ENCODE assay signal across 8 cellular contexts in genomic region chr4:41360214-41360910, GRCh38.
DNase-seq lines count a peak whose midpoint lies in the region; ATAC-seq and TF ChIP-seq lines count a peak whose summit lies in the region.

No MANE protein-coding gene starts in this region.

- 4% methylated on average over 4 of the region's 91 CpGs; no CpG with 5 or more reads in 1 of the 2 donors for WGBS in esophagus squamous epithelium, 2 donors

- peak overlapping the region; percentile 76 for H3K4me3 ChIP-seq in HUES48 (ENCODE audit: low read depth, low read length)
- H3K4me3 ChIP-seq in esophagus squamous epithelium: peak overlapping the region; percentile 73 to 92 (median 81)
- peak overlapping the region; percentile 73 to 78 for H3K4me3 ChIP-seq in mucosa of rectum (ENCODE audit: low read length in 2 of 2)

- DNase-seq in COR-L47 (lab: John Stamatoyannopoulos, UW): peak; percentile 86
- DNase-seq in RWPE1 (ENCODE audit: low spot score): peak; percentile 60
- no peak for DNase-seq in esophagus squamous epithelium (lab: John Stamatoyannopoulos, UW)
- no peak for DNase-seq in amniotic stem cell (lab: John Stamatoyannopoulos, UW)
- DNase-seq in activated effector memory CD4-positive, alpha-beta T cell treated with Interleukin-2 at 50 U/mL for 16 hours: no peak

- intact Hi-C loops in esophagus squamous epithelium (cut with DNase I): no loop called here

- H3K27ac ChIP-seq in HUES48 (ENCODE audit: low read depth, low read length) (peak overlapping the region; percentile 47), RWPE1 (peak overlapping the region; percentile 82), esophagus squamous epithelium (peak overlapping the region; percentile 38 to 77 (median 69)), mucosa of rectum (ENCODE audit: low read depth in 2 of 2, low read length in 2 of 2) (no peak overlapping the region)

- H3K9me3 ChIP-seq in HUES48 (ENCODE audit: control insufficient read depth, insufficient read depth, low read length): no peaks in the 10 kb centered on the region
- H3K9me3 ChIP-seq in esophagus squamous epithelium: no peaks in the 10 kb centered on the region
- H3K9me3 ChIP-seq in mucosa of rectum (ENCODE audit: control insufficient read depth in 2 of 2, low read length in 2 of 2): no peaks in the 10 kb centered on the region

- H3K9ac ChIP-seq in HUES48 (ENCODE audit: low read depth, low read length) (peak overlapping the region; percentile 57; the same call in 1 of the 2 replicates), mucosa of rectum (ENCODE audit: low read depth in 1 of 2, low read length in 2 of 2) (peak overlapping the region; percentile 14 to 57)

- CTCF ChIA-PET in RWPE1 (lab: Yijun Ruan, JAX): interaction anchor here (0.9 kb wide), 1 partner anchor 101 kb away, joined by 3 read pairs; no protein-coding TSS in a partner anchor

- TF ChIP-seq CTCF in RWPE1 (conservative IDR thresholded peaks at IDR 0.05; ENCODE audit: low read depth) (no peak), esophagus squamous epithelium (IDR thresholded peaks at IDR 0.05) (no peak)

- H3K27me3 ChIP-seq in HUES48 (ENCODE audit: control insufficient read depth, insufficient read depth, low read length): peaks cover 70% of the 10 kb centered on the region
- H3K27me3 ChIP-seq in esophagus squamous epithelium: peaks cover 0 to 16% (median 0%) of the 10 kb centered on the region in 4 donors
- H3K27me3 ChIP-seq in mucosa of rectum (ENCODE audit: control insufficient read depth in 2 of 2, insufficient read depth in 2 of 2, low read length in 2 of 2): no peaks in the 10 kb centered on the region

- H3K36me3 ChIP-seq in HUES48 (ENCODE audit: control insufficient read depth, insufficient read depth, low read length): no peaks in the 10 kb centered on the region
- no peaks in the 10 kb centered on the region for H3K36me3 ChIP-seq in esophagus squamous epithelium
- no peaks in the 10 kb centered on the region for H3K36me3 ChIP-seq in mucosa of rectum (ENCODE audit: control insufficient read depth in 2 of 2, insufficient read depth in 2 of 2, low read length in 2 of 2)

- TF ChIP-seq POLR2A in esophagus squamous epithelium (IDR thresholded peaks at IDR 0.05): no peak

- no peak for ATAC-seq in GM21360 (IDR thresholded peaks at IDR 0.05; ENCODE audit: unreplicated experiment)

- POLR2A ChIA-PET in RWPE1 (lab: Yijun Ruan, JAX; ENCODE audit: low non-redundant PET): no interaction called here

- peaks cover 43% of the 10 kb centered on the region for H3K4me1 ChIP-seq in HUES48 (ENCODE audit: control insufficient read depth, insufficient read depth, low read length)
- H3K4me1 ChIP-seq in esophagus squamous epithelium: peaks cover 6 to 52% (median 29%) of the 10 kb centered on the region in 3 donors
- peaks cover 6 to 10% of the 10 kb centered on the region in 2 donors for H3K4me1 ChIP-seq in mucosa of rectum (ENCODE audit: control insufficient read depth in 2 of 2, insufficient read depth in 2 of 2, low read length in 2 of 2)

Comparison
In these comparisons a context has a peak if more than half of its experiments do, and no peak if none do; other contexts are left out.
1. DNase-seq: peak in COR-L47 (single experiment) and RWPE1 (single experiment); none in esophagus squamous epithelium (single experiment), amniotic stem cell (single experiment) and activated effector memory CD4-positive, alpha-beta T cell treated with Interleukin-2 at 50 U/mL for 16 hours (single experiment).
2. H3K27ac ChIP-seq: peak in HUES48 (single experiment), RWPE1 (single experiment) and esophagus squamous epithelium (4 of 4); none in mucosa of rectum (0 of 2).
3. Peak in every context shown above with its lines, with median percentiles within 50 percentile points of each other: H3K4me3 ChIP-seq.